In genomic region chr6:170537329-170537728, GRCh38 we compare ENCODE assay signal across 14 cellular contexts. TPM values are rescaled to one million over a fixed set of nuclear protein-coding genes. Genes with fewer than 3 reads are reported as not detected.
DNase-seq lines count a peak whose midpoint lies in the region; ATAC-seq and TF ChIP-seq lines count a peak whose summit lies in the region.
"Had no signal": no experiment of that assay in that cellular context is flagged by ENCODE, and none has a peak within 500 bp of the region (broad histone marks: within the 10 kb centered on the region; RNA-seq: fewer than 3 reads in every experiment).

No MANE protein-coding gene starts in this region.

- peaks cover 14% of the 10 kb centered on the region for H3K4me1 Mint-ChIP-seq in activated CD8-positive, alpha-beta T cell treated with anti-CD3 and anti-CD28 coated beads for 36 hours (ENCODE audit: low read depth)
- H3K4me1 Mint-ChIP-seq in activated CD8-positive, alpha-beta T cell treated with anti-CD3 and anti-CD28 coated beads, Interleukin-2, amount 10 ng/mL, durations not matched to agents 7 days and 5 days (ENCODE audit: low read depth) = no peaks in the 10 kb centered on the region
- peaks cover 10% of the 10 kb centered on the region for H3K4me1 Mint-ChIP-seq in stimulated activated naive CD8-positive, alpha-beta T cell treated with anti-CD3 and anti-CD28 coated beads, Interleukin-15, Interleukin-2, amounts not matched to agents 100 ng/mL and 50 ng/mL, for 24 hours (ENCODE audit: low read depth)

- TF ChIP-seq CTCF in activated CD8-positive, alpha-beta T cell treated with anti-CD3 and anti-CD28 coated beads for 36 hours (IDR thresholded peaks at IDR 0.05) = no peak

- no peak for DNase-seq in activated CD8-positive, alpha-beta T cell treated with anti-CD3 and anti-CD28 coated beads for 36 hours
- DNase-seq in activated CD8-positive, alpha-beta T cell treated with anti-CD3 and anti-CD28 coated beads, Interleukin-2, amount 10 ng/mL, durations not matched to agents 7 days and 5 days = no peak
- DNase-seq in stimulated activated naive CD8-positive, alpha-beta T cell treated with anti-CD3 and anti-CD28 coated beads, Interleukin-15, Interleukin-2, amounts not matched to agents 100 U/mL and 50 U/mL, for 24 hours = no peak
- DNase-seq in myocyte (ENCODE audit: low read depth) = peak; percentile 28
- no peak for DNase-seq in T-helper 1 cell
- DNase-seq in D341Med (ENCODE audit: low spot score) = no peak
- no peak for DNase-seq in kidney tubule cell (ENCODE audit: low spot score)
- DNase-seq: Caco-2; CD8-positive, alpha-beta memory T cell; DMS53; GF-D8 had no signal

- H3K9me3 Mint-ChIP-seq in activated CD8-positive, alpha-beta T cell treated with anti-CD3 and anti-CD28 coated beads for 36 hours = no peaks in the 10 kb centered on the region
- no peaks in the 10 kb centered on the region for H3K9me3 Mint-ChIP-seq in activated CD8-positive, alpha-beta T cell treated with anti-CD3 and anti-CD28 coated beads, Interleukin-2, amount 10 ng/mL, durations not matched to agents 7 days and 5 days (ENCODE audit: insufficient read depth)
- no peaks in the 10 kb centered on the region for H3K9me3 Mint-ChIP-seq in stimulated activated naive CD8-positive, alpha-beta T cell treated with anti-CD3 and anti-CD28 coated beads, Interleukin-15, Interleukin-2, amounts not matched to agents 100 ng/mL and 50 ng/mL, for 24 hours
- H3K9me3 Mint-ChIP-seq: CD14-positive monocyte; CD8-positive, alpha-beta memory T cell had no signal

- POLR2A ChIA-PET in activated CD8-positive, alpha-beta T cell treated with anti-CD3 and anti-CD28 coated beads for 36 hours (lab: Charles Lee) = no interaction called here
- POLR2A ChIA-PET in activated CD8-positive, alpha-beta T cell treated with anti-CD3 and anti-CD28 coated beads, Interleukin-2, amount 10 ng/mL, durations not matched to agents 7 days and 5 days (lab: Charles Lee) = no interaction called here

- peak overlapping the region; percentile 4 for H3K27ac Mint-ChIP-seq in activated CD8-positive, alpha-beta T cell treated with anti-CD3 and anti-CD28 coated beads for 36 hours
- no peak overlapping the region for H3K27ac Mint-ChIP-seq in activated CD8-positive, alpha-beta T cell treated with anti-CD3 and anti-CD28 coated beads, Interleukin-2, amount 10 ng/mL, durations not matched to agents 7 days and 5 days
- H3K27ac Mint-ChIP-seq in stimulated activated naive CD8-positive, alpha-beta T cell treated with anti-CD3 and anti-CD28 coated beads, Interleukin-15, Interleukin-2, amounts not matched to agents 100 ng/mL and 50 ng/mL, for 24 hours = peak overlapping the region; percentile 43

- H3K36me3 Mint-ChIP-seq in activated CD8-positive, alpha-beta T cell treated with anti-CD3 and anti-CD28 coated beads for 36 hours (ENCODE audit: low read depth) = peaks cover 61% of the 10 kb centered on the region
- H3K36me3 Mint-ChIP-seq in activated CD8-positive, alpha-beta T cell treated with anti-CD3 and anti-CD28 coated beads, Interleukin-2, amount 10 ng/mL, durations not matched to agents 7 days and 5 days (ENCODE audit: low read depth) = peaks cover 62% of the 10 kb centered on the region
- peaks cover 82% of the 10 kb centered on the region for H3K36me3 Mint-ChIP-seq in stimulated activated naive CD8-positive, alpha-beta T cell treated with anti-CD3 and anti-CD28 coated beads, Interleukin-15, Interleukin-2, amounts not matched to agents 100 ng/mL and 50 ng/mL, for 24 hours (ENCODE audit: low read depth)

- no peak overlapping the region for H3K4me3 Mint-ChIP-seq in activated CD8-positive, alpha-beta T cell treated with anti-CD3 and anti-CD28 coated beads for 36 hours
- H3K4me3 Mint-ChIP-seq in activated CD8-positive, alpha-beta T cell treated with anti-CD3 and anti-CD28 coated beads, Interleukin-2, amount 10 ng/mL, durations not matched to agents 7 days and 5 days = no peak overlapping the region
- H3K4me3 Mint-ChIP-seq in stimulated activated naive CD8-positive, alpha-beta T cell treated with anti-CD3 and anti-CD28 coated beads, Interleukin-15, Interleukin-2, amounts not matched to agents 100 ng/mL and 50 ng/mL, for 24 hours = no peak overlapping the region
- H3K4me3 Mint-ChIP-seq: CD14-positive monocyte; CD8-positive, alpha-beta memory T cell had no signal

- intact Hi-C loops in activated CD8-positive, alpha-beta T cell treated with anti-CD3 and anti-CD28 coated beads for 36 hours (cut with micrococcal nuclease) = no loop called here

- no peaks in the 10 kb centered on the region for H3K27me3 Mint-ChIP-seq in activated CD8-positive, alpha-beta T cell treated with anti-CD3 and anti-CD28 coated beads for 36 hours
- no peaks in the 10 kb centered on the region for H3K27me3 Mint-ChIP-seq in activated CD8-positive, alpha-beta T cell treated with anti-CD3 and anti-CD28 coated beads, Interleukin-2, amount 10 ng/mL, durations not matched to agents 7 days and 5 days (ENCODE audit: low read depth)
- H3K27me3 Mint-ChIP-seq in stimulated activated naive CD8-positive, alpha-beta T cell treated with anti-CD3 and anti-CD28 coated beads, Interleukin-15, Interleukin-2, amounts not matched to agents 100 ng/mL and 50 ng/mL, for 24 hours = no peaks in the 10 kb centered on the region
- H3K27me3 Mint-ChIP-seq: CD8-positive, alpha-beta memory T cell had no signal

- CTCF ChIA-PET in activated CD8-positive, alpha-beta T cell treated with anti-CD3 and anti-CD28 coated beads for 36 hours (lab: Charles Lee) = no interaction called here
- CTCF ChIA-PET in activated CD8-positive, alpha-beta T cell treated with anti-CD3 and anti-CD28 coated beads, Interleukin-2, amount 10 ng/mL, durations not matched to agents 7 days and 5 days (lab: Charles Lee) = interaction anchor here (1.2 kb wide), 1 partner anchor 12 kb away, joined by 3 read pairs; no protein-coding TSS in a partner anchor

- no peak for ATAC-seq in activated CD8-positive, alpha-beta T cell treated with anti-CD3 and anti-CD28 coated beads for 36 hours
- ATAC-seq in activated CD8-positive, alpha-beta T cell treated with anti-CD3 and anti-CD28 coated beads, Interleukin-2, amount 10 ng/mL, durations not matched to agents 7 days and 5 days = no peak
- no peak for ATAC-seq in stimulated activated naive CD8-positive, alpha-beta T cell treated with anti-CD3 and anti-CD28 coated beads, Interleukin-15, Interleukin-2, amounts not matched to agents 100 U/mL and 50 U/mL, for 24 hours
- ATAC-seq: HCT116 had no signal

RNA-seq across cellular contexts. Expression of gene PSMB1, which starts 15.8 kb away (rescaled TPM):
- total RNA-seq in activated CD8-positive, alpha-beta T cell treated with anti-CD3 and anti-CD28 coated beads for 36 hours = 100 to 1,000 TPM; 236 to 247 TPM
- 100 to 1,000 TPM; 161 to 173 TPM for total RNA-seq in activated CD8-positive, alpha-beta T cell treated with anti-CD3 and anti-CD28 coated beads, Interleukin-2, amount 10 ng/mL, durations not matched to agents 7 days and 5 days
- total RNA-seq in myocyte = 262 and 290 TPM in 2 replicates
- polyA plus RNA-seq in myocyte (2012) = 261 TPM

RNA-seq across cellular contexts. Expression of gene TBP, which starts 16.8 kb away (rescaled TPM):
- 10 to 100 TPM; 21.0 to 22.1 TPM for total RNA-seq in activated CD8-positive, alpha-beta T cell treated with anti-CD3 and anti-CD28 coated beads for 36 hours
- 10 to 100 TPM; 20.0 to 21.5 TPM for total RNA-seq in activated CD8-positive, alpha-beta T cell treated with anti-CD3 and anti-CD28 coated beads, Interleukin-2, amount 10 ng/mL, durations not matched to agents 7 days and 5 days
- total RNA-seq in myocyte = 9.6 and 10.7 TPM in 2 replicates
- polyA plus RNA-seq in myocyte (2012) = 10.0 TPM

RNA-seq across cellular contexts. Expression of gene PDCD2, which starts 47.1 kb away (rescaled TPM):
- total RNA-seq in activated CD8-positive, alpha-beta T cell treated with anti-CD3 and anti-CD28 coated beads for 36 hours = 100 to 1,000 TPM; 132 to 140 TPM
- 10 to 100 TPM; 74.0 to 77.1 TPM for total RNA-seq in activated CD8-positive, alpha-beta T cell treated with anti-CD3 and anti-CD28 coated beads, Interleukin-2, amount 10 ng/mL, durations not matched to agents 7 days and 5 days
- total RNA-seq in myocyte = 88.7 and 119 TPM in 2 replicates
- 68.9 TPM for polyA plus RNA-seq in myocyte (2012)
